In the genomic region with DNA sequence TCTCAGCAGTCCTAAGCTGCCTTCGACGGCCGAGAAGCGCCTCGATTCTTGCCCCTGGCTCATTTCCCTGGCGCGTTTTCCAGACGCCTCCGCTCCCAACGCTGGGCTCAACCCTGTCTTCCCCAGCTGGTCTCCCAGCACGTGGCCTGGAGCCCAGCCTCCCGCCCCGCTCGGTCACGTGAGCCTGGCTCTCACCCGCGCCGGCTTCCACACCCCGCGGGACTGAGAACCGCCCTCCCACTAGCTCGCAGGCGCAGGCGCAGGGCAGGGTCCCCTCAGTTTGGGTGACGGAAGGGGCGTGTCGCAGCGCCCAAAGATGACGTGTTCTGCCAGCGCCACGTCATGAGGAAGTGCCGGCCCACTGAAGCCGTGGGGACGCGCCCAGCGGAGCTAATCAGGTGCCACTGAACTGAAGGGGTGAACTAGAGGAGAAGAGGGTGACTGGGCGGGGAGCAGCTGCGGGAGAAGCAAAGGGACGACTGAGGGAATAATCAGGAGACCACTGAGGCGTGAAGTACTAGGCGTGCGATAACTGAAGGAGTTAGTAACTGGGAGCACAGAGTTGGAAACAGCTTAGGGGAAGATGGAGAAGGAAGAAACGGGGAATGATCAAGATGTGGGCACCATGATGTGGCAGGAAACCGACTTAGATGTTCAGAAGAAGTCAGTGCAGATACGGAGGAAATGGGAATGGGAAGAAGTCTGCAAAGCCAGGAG, we compare ENCODE assay signal across 8 cellular contexts. TPM values are rescaled to one million over a fixed set of nuclear protein-coding genes. Genes with fewer than 3 reads are reported as not detected.
A peak's percentile ranks its signal among the peaks of the same experiment; 100 is the strongest.
DNase-seq lines count a peak whose midpoint lies in the region; ATAC-seq lines count a peak whose summit lies in the region.

A gene with protein sequence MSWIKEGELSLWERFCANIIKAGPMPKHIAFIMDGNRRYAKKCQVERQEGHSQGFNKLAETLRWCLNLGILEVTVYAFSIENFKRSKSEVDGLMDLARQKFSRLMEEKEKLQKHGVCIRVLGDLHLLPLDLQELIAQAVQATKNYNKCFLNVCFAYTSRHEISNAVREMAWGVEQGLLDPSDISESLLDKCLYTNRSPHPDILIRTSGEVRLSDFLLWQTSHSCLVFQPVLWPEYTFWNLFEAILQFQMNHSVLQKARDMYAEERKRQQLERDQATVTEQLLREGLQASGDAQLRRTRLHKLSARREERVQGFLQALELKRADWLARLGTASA (plus strand): TSS at position 343 of the 717 bp plus-strand sequence. CDS start 625 bp downstream, outside the sequence.

- peak within 1 kb of the TSS; percentile 61 for H3K27ac ChIP-seq in effector memory CD4-positive, alpha-beta T cell (ENCODE audit: insufficient read depth, low read length, poor library complexity, severe bottlenecking)
- H3K27ac ChIP-seq in mesenchymal stem cell (ENCODE audit: low read length, poor library complexity, severe bottlenecking) = peak within 1 kb of the TSS; percentile 63

- H2BK120ac ChIP-seq in mesenchymal stem cell (ENCODE audit: low read depth, low read length) = peak within 1 kb of the TSS; percentile 45

- peak within 1 kb of the TSS; percentile 98 for H2AFZ ChIP-seq in mesenchymal stem cell (ENCODE audit: low read depth, low read length)

- peak; percentile 93 for ATAC-seq in GM21360 (IDR thresholded peaks at IDR 0.05; ENCODE audit: unreplicated experiment)

- peak within 1 kb of the TSS in 1 of 2 experiments; percentile 98 for H3K4ac ChIP-seq in mesenchymal stem cell (ENCODE audit: low read depth in 1 of 2, low read length in 2 of 2)

- peak within 1 kb of the TSS; percentile 92 for H3K9ac ChIP-seq in mesenchymal stem cell (ENCODE audit: low read length)

- H2BK15ac ChIP-seq in mesenchymal stem cell (ENCODE audit: low read depth, poor library complexity, severe bottlenecking) = no peak within 1 kb of the TSS

- H3K27me3 ChIP-seq in effector memory CD4-positive, alpha-beta T cell (replicated peaks; ENCODE audit: control insufficient read depth, insufficient read depth, low read length, poor library complexity, severe bottlenecking) = no peaks in the 10 kb centered on the region
- peaks cover 4 to 8% of the 10 kb centered on the region in 2 experiments for H3K27me3 ChIP-seq in mesenchymal stem cell (ENCODE audit: control insufficient read depth in 1 of 2, insufficient read depth in 1 of 2, low read length in 2 of 2)

- H3K4me3 ChIP-seq in effector memory CD4-positive, alpha-beta T cell (ENCODE audit: insufficient read depth, low read depth, low read length, poor library complexity, severe bottlenecking) = peak within 1 kb of the TSS; percentile 56
- peak within 1 kb of the TSS; percentile 67 to 92 for H3K4me3 ChIP-seq in mesenchymal stem cell (ENCODE audit: insufficient read depth in 1 of 2, low read depth in 1 of 2, low read length in 2 of 2)

- H3K4me1 ChIP-seq in effector memory CD4-positive, alpha-beta T cell (ENCODE audit: control insufficient read depth, insufficient read depth, low read length, poor library complexity, severe bottlenecking) = peaks cover 19% of the 10 kb centered on the region
- peaks cover 7% of the 10 kb centered on the region for H3K4me1 ChIP-seq in mesenchymal stem cell (ENCODE audit: control insufficient read depth, insufficient read depth, low read depth, low read length)

- H3K23ac ChIP-seq in mesenchymal stem cell (ENCODE audit: low read length in 2 of 2) = no peak within 1 kb of the TSS

- H3K9me3 ChIP-seq in effector memory CD4-positive, alpha-beta T cell (ENCODE audit: control insufficient read depth, low read length) = no peaks in the 10 kb centered on the region
- no peaks in the 10 kb centered on the region for H3K9me3 ChIP-seq in mesenchymal stem cell (ENCODE audit: control insufficient read depth, low read length)

- peak within 1 kb of the TSS; percentile 94 for H3K4me2 ChIP-seq in mesenchymal stem cell (ENCODE audit: low read length, poor library complexity, severe bottlenecking)

- peak within 1 kb of the TSS; percentile 16 to 75 for H3K18ac ChIP-seq in mesenchymal stem cell (ENCODE audit: low read depth in 1 of 2, low read length in 2 of 2)

- H3K79me1 ChIP-seq in mesenchymal stem cell (replicated peaks; ENCODE audit: low read length, poor library complexity, severe bottlenecking) = peaks cover 16% of the 10 kb centered on the region

- DNase-seq in COLO668 (lab: John Stamatoyannopoulos, UW; ENCODE audit: unreplicated experiment) = peak; percentile 100
- peak; percentile 97 for DNase-seq in HT1080 (ENCODE audit: low read depth)
- DNase-seq in NOMO-1 treated with DMSO at 0.1 percent for 48 hours (lab: John Stamatoyannopoulos, UW; ENCODE audit: unreplicated experiment) = peak; percentile 96
- DNase-seq in activated CD8-positive, alpha-beta memory T cell treated with anti-CD3 and anti-CD28 coated beads for 4 hours (ENCODE audit: low read depth in 2 of 2) = peak; percentile 95 to 98
- peak; percentile 95 to 97 (median 96) for DNase-seq in effector memory CD4-positive, alpha-beta T cell
- peak; percentile 97 for DNase-seq in mesenchymal stem cell
- DNase-seq in stimulated activated CD8-positive, alpha-beta memory T cell treated with anti-CD3 and anti-CD28 coated beads, Interleukin-12 subunit alpha, Interleukin-12 subunit beta, amount 100 ng/mL, for 4 hours (ENCODE audit: low read depth) = peak; percentile 99

- no peak within 1 kb of the TSS for H2BK5ac ChIP-seq in mesenchymal stem cell (ENCODE audit: low read depth, low read length, poor library complexity, severe bottlenecking)

- H4K91ac ChIP-seq in mesenchymal stem cell (ENCODE audit: low read length) = peak within 1 kb of the TSS; percentile 56

- peaks cover 19% of the 10 kb centered on the region for H3K36me3 ChIP-seq in effector memory CD4-positive, alpha-beta T cell (ENCODE audit: control insufficient read depth, insufficient read depth, low read length)
- peaks cover 14 to 19% of the 10 kb centered on the region in 2 experiments for H3K36me3 ChIP-seq in mesenchymal stem cell (ENCODE audit: control insufficient read depth in 1 of 2, insufficient read depth in 2 of 2, low read depth in 1 of 2, low read length in 2 of 2)

- H2BK12ac ChIP-seq in mesenchymal stem cell (ENCODE audit: low read length in 2 of 2) = peak within 1 kb of the TSS in 1 of 2 experiments; percentile 83

- under 1% methylated on average over 45 of the region's 45 CpGs for WGBS in mesenchymal stem cell

- H2AK5ac ChIP-seq in mesenchymal stem cell (ENCODE audit: low read length, severe bottlenecking) = no peak within 1 kb of the TSS

- H3K14ac ChIP-seq in mesenchymal stem cell (ENCODE audit: low read length in 2 of 2) = peak within 1 kb of the TSS in 1 of 2 experiments; percentile 61

- H4K8ac ChIP-seq in mesenchymal stem cell (ENCODE audit: low read length) = peak within 1 kb of the TSS; percentile 75

RNA-seq across cellular contexts. Expression of the gene that starts here (rescaled TPM):
- total RNA-seq in HT1080 (2014; rRNA removed; shearing (Covaris generic)) = 18.1 and 26.2 TPM in 2 replicates
- polyA plus RNA-seq in HT1080 (2015; cell fraction: cytosol; rRNA removed) = 27.8 and 35.4 TPM in 2 replicates
- 36.4 and 39.4 TPM in 2 replicates for polyA plus RNA-seq in HT1080 (2015; cell fraction: nucleus; rRNA removed)
- 40.4 TPM for polyA plus RNA-seq in mesenchymal stem cell (2013, experiment 1 of 2)
- polyA plus RNA-seq in mesenchymal stem cell (2013, experiment 2 of 2) = 38.8 TPM

Comparison
In these comparisons a context has a peak if more than half of its experiments do, and no peak if none do; other contexts are left out.
1. Peak in every context shown above with its lines: DNase-seq, ATAC-seq, H3K4me3 ChIP-seq and H3K27ac ChIP-seq.